Comparison of ENCODE assay signal across 19 cellular contexts in the genomic region with DNA sequence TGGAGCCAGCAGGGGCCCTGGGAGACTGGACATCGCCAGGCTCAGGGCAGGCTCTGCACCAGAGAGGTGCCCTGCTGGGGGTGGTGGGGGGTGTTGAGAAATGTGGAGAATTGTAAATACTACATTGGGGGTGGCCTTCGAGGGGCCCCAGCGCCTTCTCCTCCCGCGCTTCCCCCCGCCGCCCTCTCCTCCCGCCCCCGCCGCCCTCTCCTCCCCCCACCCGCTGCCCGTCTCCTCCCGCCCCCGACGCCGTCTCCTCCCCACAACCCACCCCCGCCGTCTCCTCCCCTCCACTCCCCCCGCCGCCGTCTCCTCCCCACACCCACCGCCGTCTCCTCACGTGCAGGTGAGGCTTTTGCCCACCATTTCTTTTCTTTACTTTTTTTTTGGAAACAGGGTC. TPM values are rescaled to one million over a fixed set of nuclear protein-coding genes. Genes with fewer than 3 reads are reported as not detected.
DNase-seq lines count a peak whose midpoint lies in the region; ATAC-seq, FAIRE-seq and TF ChIP-seq lines count a peak whose summit lies in the region.
"Had no signal": no experiment of that assay in that cellular context is flagged by ENCODE, and none has a peak within 500 bp of the region (broad histone marks: within the 10 kb centered on the region; RNA-seq: fewer than 3 reads in every experiment).

No MANE protein-coding gene starts in this region.

- POLR2A ChIA-PET in K562 (lab: Yijun Ruan, JAX): no interaction called here

- peaks cover 0 to 86% (median 50%) of the 10 kb centered on the region in 11 experiments; a peak in 18 of 22 replicates for H4K20me1 ChIP-seq in BLaER1 treated with 17β-estradiol and CSF1 and Interleukin-3, amounts not matched to agents 10 nM and 100 nM
- H4K20me1 ChIP-seq in K562 (replicated peaks; ENCODE audit: control insufficient read depth, insufficient read depth, low read length): no peaks in the 10 kb centered on the region

- H3K36me3 Mint-ChIP-seq in stimulated activated memory B cell treated with anti-CD40 and anti-IgM and Interleukin-4, amounts not matched to agents 10 μg/mL and 1 μg/mL and 100 μg/mL, for 72 hours: no peaks in the 10 kb centered on the region
- H3K36me3 Mint-ChIP-seq: CD8-positive, alpha-beta T cell had no signal

- H3K9me1 ChIP-seq in K562 (ENCODE audit: control insufficient read depth, insufficient read depth, low read length): no peaks in the 10 kb centered on the region

- no peak overlapping the region for H3K4me3 ChIP-seq in BLaER1 treated with 17β-estradiol and CSF1 and Interleukin-3, amounts not matched to agents 10 nM and 100 nM
- no peak overlapping the region for H3K4me3 ChIP-seq in K562
- H3K4me3 ChIP-seq: HAP-1 had no signal

- H3K9ac ChIP-seq in BLaER1 treated with 17β-estradiol and CSF1 and Interleukin-3, amounts not matched to agents 10 nM and 100 nM: no peak overlapping the region
- peak overlapping the region in 1 of 2 experiments; percentile 83; a peak in 1 of 4 replicates for H3K9ac ChIP-seq in K562 (ENCODE audit: insufficient read depth in 1 of 2, low read depth in 2 of 2, low read length in 2 of 2)

- TF ChIP-seq EP300 in K562 (IDR thresholded peaks at IDR 0.05; ENCODE audit: low read length): no peak

- no peaks in the 10 kb centered on the region for H3K9me3 Mint-ChIP-seq in stimulated activated memory B cell treated with anti-CD40 and anti-IgM and Interleukin-4, amounts not matched to agents 10 μg/mL and 1 μg/mL and 100 μg/mL, for 72 hours
- H3K9me3 Mint-ChIP-seq: CD8-positive, alpha-beta T cell had no signal

- H3K4me2 ChIP-seq in BLaER1 treated with 17β-estradiol and CSF1 and Interleukin-3, amounts not matched to agents 10 nM and 100 nM: peak overlapping the region in 6 of 11 experiments; percentile 14 to 46 (median 30); a peak in 5 of 22 replicates
- H3K4me2 ChIP-seq in K562 (ENCODE audit: insufficient read depth, low read length): no peak overlapping the region

- WGBS in K562 (ENCODE audit: insufficient coverage, low coverage, missing lambda C conversion rate): 0% methylated on average over 1 of the region's 24 CpGs

- no TSS peak for BruUV-seq in K562 (replicated peaks; lab: Mats Ljungman, UMichigan)

- peak in 2 of 4 experiments; percentile 55 to 58 for DNase-seq in K562 (ENCODE audit: extremely low read depth in 1 of 4, low spot score in 3 of 4)
- no peak for DNase-seq in D341Med (ENCODE audit: low spot score)
- DNase-seq: BE2C; CD8-positive, alpha-beta T cell; COR-L47; Kasumi-1; KG1 had no signal

- peak overlapping the region; percentile 43 for H3K4me3 Mint-ChIP-seq in stimulated activated memory B cell treated with anti-CD40 and anti-IgM and Interleukin-4, amounts not matched to agents 10 μg/mL and 1 μg/mL and 100 μg/mL, for 72 hours
- H3K4me3 Mint-ChIP-seq: CD8-positive, alpha-beta T cell had no signal

- no peak for TF ChIP-seq CTCF in K562 (IDR thresholded peaks at IDR 0.05 in 2 of 3, conservative IDR thresholded peaks at IDR 0.05 in 1 of 3; ENCODE audit: insufficient read depth in 2 of 3, low read depth in 1 of 3, low read length in 3 of 3)

- H3K4me1 ChIP-seq in BLaER1 treated with 17β-estradiol and CSF1 and Interleukin-3, amounts not matched to agents 10 nM and 100 nM: peaks cover 9 to 52% (median 38%) of the 10 kb centered on the region in 10 experiments
- H3K4me1 ChIP-seq in K562 (replicated peaks in 1 of 2; ENCODE audit: control insufficient read depth in 2 of 2, insufficient read depth in 2 of 2, low read length in 2 of 2): peaks cover 10 to 68% of the 10 kb centered on the region in 2 experiments

- no peak for TF ChIP-seq RAD21 in K562 (CRISPR knock-in tag; conservative IDR thresholded peaks at IDR 0.05 in 1 of 2, IDR thresholded peaks at IDR 0.05 in 1 of 2)

- H2AFZ ChIP-seq in K562 (ENCODE audit: low read depth, low read length): no peak overlapping the region

- CTCF ChIA-PET in K562 (lab: Yijun Ruan, JAX; ENCODE audit: low intra/inter-chr PET ratio): no interaction called here

- H3K27me3 Mint-ChIP-seq in stimulated activated memory B cell treated with anti-CD40 and anti-IgM and Interleukin-4, amounts not matched to agents 10 μg/mL and 1 μg/mL and 100 μg/mL, for 72 hours: peaks cover 32% of the 10 kb centered on the region

- no peaks in the 10 kb centered on the region for H3K79me2 ChIP-seq in K562 (ENCODE audit: control insufficient read depth, insufficient read depth, low read length)

- in situ Hi-C loops in K562 (cut with MboI): no loop called here

- peaks cover 84 to 98% (median 86%) of the 10 kb centered on the region in 11 experiments for H3K27me3 ChIP-seq in BLaER1 treated with 17β-estradiol and CSF1 and Interleukin-3, amounts not matched to agents 10 nM and 100 nM
- peaks cover 0 to 37% of the 10 kb centered on the region in 2 experiments; a peak in 4 of 5 replicates for H3K27me3 ChIP-seq in K562 (ENCODE audit: control insufficient read depth in 2 of 2, insufficient read depth in 2 of 2, low read length in 2 of 2)
- H3K27me3 ChIP-seq: BE2C had no signal

- no peaks in the 10 kb centered on the region for H3K9me3 ChIP-seq in BLaER1 treated with 17β-estradiol and CSF1 and Interleukin-3, amounts not matched to agents 10 nM and 100 nM (replicated peaks in 1 of 11)
- H3K9me3 ChIP-seq in K562 (replicated peaks; ENCODE audit: control insufficient read depth, insufficient read depth, low read depth, low read length): no peaks in the 10 kb centered on the region
- H3K9me3 ChIP-seq: BE2C, HAP-1 had no signal

- no peak for TF ChIP-seq POLR2A in K562 (conservative IDR thresholded peaks at IDR 0.05)

- no peaks in the 10 kb centered on the region for H3K36me3 ChIP-seq in BLaER1 treated with 17β-estradiol and CSF1 and Interleukin-3, amounts not matched to agents 10 nM and 100 nM
- no peaks in the 10 kb centered on the region for H3K36me3 ChIP-seq in K562 (ENCODE audit: control insufficient read depth, insufficient read depth, low read length)
- H3K36me3 ChIP-seq: BE2C, HAP-1 had no signal

- intact Hi-C loops in K562 (cut with micrococcal nuclease): no loop called here

- peaks cover 72% of the 10 kb centered on the region for H3K4me1 Mint-ChIP-seq in stimulated activated memory B cell treated with anti-CD40 and anti-IgM and Interleukin-4, amounts not matched to agents 10 μg/mL and 1 μg/mL and 100 μg/mL, for 72 hours

- ATAC-seq in K562 (no peak), HG02588 (IDR thresholded peaks at IDR 0.05; ENCODE audit: unreplicated experiment) (no peak)
- no peak for ATAC-seq in stimulated activated memory B cell treated with anti-CD40 and anti-IgM and Interleukin-4, amounts not matched to agents 10 μg/mL and 1 μg/mL and 100 μg/mL, for 72 hours
- ATAC-seq: CD8-positive, alpha-beta T cell had no signal

- H3K27ac Mint-ChIP-seq in stimulated activated memory B cell treated with anti-CD40 and anti-IgM and Interleukin-4, amounts not matched to agents 10 μg/mL and 1 μg/mL and 100 μg/mL, for 72 hours: peak overlapping the region; percentile 63
- H3K27ac Mint-ChIP-seq: CD8-positive, alpha-beta T cell had no signal

- H3K27ac ChIP-seq in BLaER1 treated with 17β-estradiol and CSF1 and Interleukin-3, amounts not matched to agents 10 nM and 100 nM: no peak overlapping the region
- H3K27ac ChIP-seq in K562 (ENCODE audit: extremely low read depth, low read depth, low read length): no peak overlapping the region
- H3K27ac ChIP-seq: HL-60 had no signal

- FAIRE-seq in K562 (lab: Jason Lieb, UNC): no peak
- FAIRE-seq: D721Med, G401.6, GM12891, GM19239 had no signal

RNA-seq across cellular contexts. Expression of gene SRMS, which starts 1.4 kb away (rescaled TPM):
- not detected in 2 replicates for total RNA-seq in K562 (2011; cell fraction: chromatin; rRNA removed; ENCODE audit: low replicate concordance)
- total RNA-seq in K562 (2011; cell fraction: nucleolus; rRNA removed): 0.17 TPM in 1 of 2 replicates, not detected in the other
- total RNA-seq in K562 (2011; cell fraction: nucleoplasm; rRNA removed): not detected in 2 replicates
- total RNA-seq in K562 (2014; rRNA removed) (not detected in 2 replicates), K562 (2014; rRNA removed; fragmentation: Illumina TruSeq; extraction: Trizol) (not detected in 2 replicates), K562 (2015; rRNA removed; fragmentation: Illumina TruSeq; extraction: Trizol) (not detected in 2 replicates), K562 (2021) (not detected in 2 replicates)
- polyA plus RNA-seq in K562 (2011; rRNA removed) (0.04 and 0.07 TPM in 2 replicates), K562 (2014; fragmentation: Illumina TruSeq; extraction: Trizol) (not detected in 2 replicates), K562 (2014; fragmentation: Nextera tagmentation; extraction: Ambion mirVana) (not detected), K562 (2014; rRNA removed) (not detected in 2 replicates)
- polyA plus RNA-seq in K562 (2011; cell fraction: cytosol; rRNA removed): 0.03 and 0.07 TPM in 2 replicates
- 0.13 and 0.21 TPM in 2 replicates for polyA plus RNA-seq in K562 (2011; cell fraction: nucleus; rRNA removed)
- polyA plus RNA-seq in K562 (2012): 0.05 TPM in 1 of 2 replicates, not detected in the other
- polyA minus RNA-seq in K562 (2011; rRNA and poly(A)+ RNA removed): not detected in 2 replicates
- not detected in 2 replicates for polyA minus RNA-seq in K562 (2011; cell fraction: cytosol; rRNA and poly(A)+ RNA removed)
- polyA minus RNA-seq in K562 (2011; cell fraction: nucleus; rRNA and poly(A)+ RNA removed): not detected in 2 replicates
- total RNA-seq: A172; CD8-positive, alpha-beta T cell; H4; HT1080 had no signal

RNA-seq across cellular contexts. Expression of gene FNDC11, which starts 5.0 kb away (rescaled TPM):
- 1.1 and 6.2 TPM in 2 replicates for total RNA-seq in K562 (2011; cell fraction: chromatin; rRNA removed; ENCODE audit: low replicate concordance)
- 5.0 and 5.5 TPM in 2 replicates for total RNA-seq in K562 (2011; cell fraction: nucleolus; rRNA removed)
- 1.8 and 2.2 TPM in 2 replicates for total RNA-seq in K562 (2011; cell fraction: nucleoplasm; rRNA removed)
- total RNA-seq in K562 (2014; rRNA removed): 0.64 and 0.65 TPM in 2 replicates
- total RNA-seq in K562 (2014; rRNA removed; fragmentation: Illumina TruSeq; extraction: Trizol): 0.06 TPM in 1 of 2 replicates, not detected in the other
- 0.14 and 0.23 TPM in 2 replicates for total RNA-seq in K562 (2015; rRNA removed; fragmentation: Illumina TruSeq; extraction: Trizol)
- 0.74 and 0.89 TPM in 2 replicates for total RNA-seq in K562 (2021)
- polyA plus RNA-seq in K562 (2011; rRNA removed): 1.2 TPM in 2 replicates
- polyA plus RNA-seq in K562 (2011; cell fraction: cytosol; rRNA removed): 1.9 and 6.4 TPM in 2 replicates
- 5.8 and 19.1 TPM in 2 replicates for polyA plus RNA-seq in K562 (2011; cell fraction: nucleus; rRNA removed)
- 0.94 and 1.1 TPM in 2 replicates for polyA plus RNA-seq in K562 (2012)
- 0.15 and 0.39 TPM in 2 replicates for polyA plus RNA-seq in K562 (2014; fragmentation: Illumina TruSeq; extraction: Trizol)
- polyA plus RNA-seq in K562 (2014; fragmentation: Nextera tagmentation; extraction: Ambion mirVana): under 1 TPM in 1 of 2 experiments, not detected in 1; 0.08 TPM
- 1.2 and 2.3 TPM in 2 replicates for polyA plus RNA-seq in K562 (2014; rRNA removed)
- 0.45 and 0.56 TPM in 2 replicates for polyA minus RNA-seq in K562 (2011; rRNA and poly(A)+ RNA removed)
- 0.46 and 1.3 TPM in 2 replicates for polyA minus RNA-seq in K562 (2011; cell fraction: cytosol; rRNA and poly(A)+ RNA removed)
- 1.6 and 3.9 TPM in 2 replicates for polyA minus RNA-seq in K562 (2011; cell fraction: nucleus; rRNA and poly(A)+ RNA removed)
- total RNA-seq: H4, HT1080 had no signal

RNA-seq across cellular contexts. Expression of gene PTK6, which starts 11.8 kb away (rescaled TPM):
- total RNA-seq in K562 (2011; cell fraction: chromatin; rRNA removed; ENCODE audit: low replicate concordance): not detected in 2 replicates
- not detected in 2 replicates for total RNA-seq in K562 (2011; cell fraction: nucleolus; rRNA removed)
- not detected in 2 replicates for total RNA-seq in K562 (2011; cell fraction: nucleoplasm; rRNA removed)
- total RNA-seq in K562 (2014; rRNA removed) (not detected in 2 replicates), K562 (2014; rRNA removed; fragmentation: Illumina TruSeq; extraction: Trizol) (not detected in 2 replicates), K562 (2015; rRNA removed; fragmentation: Illumina TruSeq; extraction: Trizol) (not detected in 2 replicates), K562 (2021) (not detected in 2 replicates)
- polyA plus RNA-seq in K562 (2011; rRNA removed) (not detected in 2 replicates), K562 (2014; fragmentation: Illumina TruSeq; extraction: Trizol) (not detected in 2 replicates), K562 (2014; fragmentation: Nextera tagmentation; extraction: Ambion mirVana) (not detected), K562 (2014; rRNA removed) (0.07 TPM in 1 of 2 replicates, not detected in the other)
- 0.03 TPM in 1 of 2 replicates, not detected in the other for polyA plus RNA-seq in K562 (2011; cell fraction: cytosol; rRNA removed)
- not detected in 2 replicates for polyA plus RNA-seq in K562 (2011; cell fraction: nucleus; rRNA removed)
- polyA plus RNA-seq in K562 (2012): 0.11 TPM in 1 of 2 replicates, not detected in the other
- not detected in 2 replicates for polyA minus RNA-seq in K562 (2011; rRNA and poly(A)+ RNA removed)
- not detected in 2 replicates for polyA minus RNA-seq in K562 (2011; cell fraction: cytosol; rRNA and poly(A)+ RNA removed)
- polyA minus RNA-seq in K562 (2011; cell fraction: nucleus; rRNA and poly(A)+ RNA removed): not detected in 2 replicates
- total RNA-seq: H4, HT1080 had no signal

RNA-seq across cellular contexts. Expression of gene HELZ2, which starts 25.0 kb away (rescaled TPM):
- total RNA-seq in K562 (2011; cell fraction: chromatin; rRNA removed; ENCODE audit: low replicate concordance): 12.0 and 57.7 TPM in 2 replicates
- total RNA-seq in K562 (2011; cell fraction: nucleolus; rRNA removed): 46.8 and 60.9 TPM in 2 replicates
- 17.9 and 18.1 TPM in 2 replicates for total RNA-seq in K562 (2011; cell fraction: nucleoplasm; rRNA removed)
- 5.0 and 5.9 TPM in 2 replicates for total RNA-seq in K562 (2014; rRNA removed)
- 0.26 and 0.69 TPM in 2 replicates for total RNA-seq in K562 (2014; rRNA removed; fragmentation: Illumina TruSeq; extraction: Trizol)
- 2.4 and 3.5 TPM in 2 replicates for total RNA-seq in K562 (2015; rRNA removed; fragmentation: Illumina TruSeq; extraction: Trizol)
- total RNA-seq in K562 (2021): 7.8 and 9.1 TPM in 2 replicates
- polyA plus RNA-seq in K562 (2011; rRNA removed): 3.3 and 3.5 TPM in 2 replicates
- 1.7 and 5.6 TPM in 2 replicates for polyA plus RNA-seq in K562 (2011; cell fraction: cytosol; rRNA removed)
- 8.9 and 19.2 TPM in 2 replicates for polyA plus RNA-seq in K562 (2011; cell fraction: nucleus; rRNA removed)
- polyA plus RNA-seq in K562 (2012): 4.9 and 15.0 TPM in 2 replicates
- polyA plus RNA-seq in K562 (2014; fragmentation: Illumina TruSeq; extraction: Trizol): 2.3 and 3.5 TPM in 2 replicates
- under 1 TPM in 1 of 2 experiments, not detected in 1; 0.03 TPM for polyA plus RNA-seq in K562 (2014; fragmentation: Nextera tagmentation; extraction: Ambion mirVana)
- 2.8 and 5.0 TPM in 2 replicates for polyA plus RNA-seq in K562 (2014; rRNA removed)
- polyA minus RNA-seq in K562 (2011; rRNA and poly(A)+ RNA removed): 2.3 and 6.2 TPM in 2 replicates
- polyA minus RNA-seq in K562 (2011; cell fraction: cytosol; rRNA and poly(A)+ RNA removed): 7.4 and 13.1 TPM in 2 replicates
- 15.1 and 18.3 TPM in 2 replicates for polyA minus RNA-seq in K562 (2011; cell fraction: nucleus; rRNA and poly(A)+ RNA removed)

RNA-seq across cellular contexts. Expression of gene PPDPF, which starts 28.4 kb away (rescaled TPM):
- total RNA-seq in K562 (2011; cell fraction: chromatin; rRNA removed; ENCODE audit: low replicate concordance): 8.8 and 25.0 TPM in 2 replicates
- total RNA-seq in K562 (2011; cell fraction: nucleolus; rRNA removed): 34.9 and 37.0 TPM in 2 replicates
- total RNA-seq in K562 (2011; cell fraction: nucleoplasm; rRNA removed): 25.6 and 28.6 TPM in 2 replicates
- total RNA-seq in K562 (2014; rRNA removed): 73.9 and 86.1 TPM in 2 replicates
- total RNA-seq in K562 (2014; rRNA removed; fragmentation: Illumina TruSeq; extraction: Trizol): 2.3 and 4.5 TPM in 2 replicates
- 10.5 and 16.6 TPM in 2 replicates for total RNA-seq in K562 (2015; rRNA removed; fragmentation: Illumina TruSeq; extraction: Trizol)
- 220 and 233 TPM in 2 replicates for total RNA-seq in K562 (2021)
- polyA plus RNA-seq in K562 (2011; rRNA removed): 4.5 and 9.8 TPM in 2 replicates
- 17.2 and 51.6 TPM in 2 replicates for polyA plus RNA-seq in K562 (2011; cell fraction: cytosol; rRNA removed)
- 34.4 and 40.3 TPM in 2 replicates for polyA plus RNA-seq in K562 (2011; cell fraction: nucleus; rRNA removed)
- polyA plus RNA-seq in K562 (2012): 125 and 320 TPM in 2 replicates
- polyA plus RNA-seq in K562 (2014; fragmentation: Illumina TruSeq; extraction: Trizol): 11.2 and 59.1 TPM in 2 replicates
- under 1 TPM; 0.77 to 0.85 TPM for polyA plus RNA-seq in K562 (2014; fragmentation: Nextera tagmentation; extraction: Ambion mirVana)
- polyA plus RNA-seq in K562 (2014; rRNA removed): 98.3 and 99.6 TPM in 2 replicates
- polyA minus RNA-seq in K562 (2011; rRNA and poly(A)+ RNA removed): 0.95 and 2.2 TPM in 2 replicates
- 82.0 and 193 TPM in 2 replicates for polyA minus RNA-seq in K562 (2011; cell fraction: cytosol; rRNA and poly(A)+ RNA removed)
- polyA minus RNA-seq in K562 (2011; cell fraction: nucleus; rRNA and poly(A)+ RNA removed): 25.2 and 33.4 TPM in 2 replicates
